ENCODE assay signal across 8 cellular contexts in the genomic region with DNA sequence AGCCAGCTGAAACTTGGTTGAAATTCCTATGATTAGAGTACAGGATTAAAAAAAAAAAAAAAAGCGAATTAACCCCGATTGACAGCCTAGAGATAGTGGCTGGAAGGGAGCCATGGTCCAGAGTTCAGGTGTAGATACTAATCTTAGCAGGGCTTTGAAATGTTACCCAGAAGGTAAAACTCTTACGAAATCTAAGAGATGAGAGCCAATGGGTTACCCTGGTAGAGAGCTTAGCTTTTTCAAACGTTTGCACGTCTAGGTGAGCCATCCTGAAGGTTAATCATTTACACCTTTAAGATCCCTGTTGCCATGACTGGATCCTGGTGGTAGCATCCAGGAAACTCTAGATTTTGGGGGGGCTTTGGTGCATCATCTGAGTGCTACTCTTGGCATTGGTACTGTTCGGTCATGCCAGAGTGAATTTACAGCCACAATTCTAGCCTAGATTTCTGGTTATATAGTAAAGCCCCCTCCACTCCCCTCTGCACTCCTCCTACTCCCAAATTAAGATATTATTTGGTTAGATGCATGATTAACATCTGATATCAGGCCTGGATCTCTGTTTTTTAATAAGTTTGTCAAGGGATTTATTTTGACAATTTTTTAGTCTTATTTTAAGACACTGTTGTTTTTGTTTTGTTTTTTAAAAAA. TPM values are rescaled to one million over a fixed set of nuclear protein-coding genes. Genes with fewer than 3 reads are reported as not detected.
DNase-seq lines count a peak whose midpoint lies in the region; ATAC-seq, FAIRE-seq and TF ChIP-seq lines count a peak whose summit lies in the region.

No MANE protein-coding gene starts in this region.

- intact Hi-C loops in endothelial cell of umbilical vein (cut with micrococcal nuclease): no loop called here

- peak overlapping the region; percentile 77 for H3K4me2 ChIP-seq in OCI-LY1 (ENCODE audit: low read length)
- H3K4me2 ChIP-seq in endothelial cell of umbilical vein (ENCODE audit: insufficient read depth, low read length): peak overlapping the region; percentile 48
- H3K4me2 ChIP-seq in osteoblast (ENCODE audit: insufficient read depth, low read length): peak overlapping the region; percentile 89

- H3K79me2 ChIP-seq in OCI-LY1 (ENCODE audit: insufficient read depth, low read length): no peaks in the 10 kb centered on the region
- peaks cover 30% of the 10 kb centered on the region for H3K79me2 ChIP-seq in endothelial cell of umbilical vein (ENCODE audit: control insufficient read depth, insufficient read depth, low read length)
- peaks cover 37% of the 10 kb centered on the region for H3K79me2 ChIP-seq in osteoblast (ENCODE audit: insufficient read depth, low read length)

- no peaks in the 10 kb centered on the region for H3K36me3 ChIP-seq in OCI-LY1 (ENCODE audit: insufficient read depth, low read length)
- no peaks in the 10 kb centered on the region for H3K36me3 ChIP-seq in endothelial cell of umbilical vein (ENCODE audit: control insufficient read depth in 2 of 2, extremely low read depth in 1 of 2, insufficient read depth in 2 of 2, low read length in 2 of 2)
- no peaks in the 10 kb centered on the region for H3K36me3 ChIP-seq in osteoblast (ENCODE audit: insufficient read depth, low read length)

- no peaks in the 10 kb centered on the region for H3K9me1 ChIP-seq in endothelial cell of umbilical vein (replicated peaks; ENCODE audit: control insufficient read depth, extremely low read depth, insufficient read depth, low read length)

- no peaks in the 10 kb centered on the region for H3K9me2 ChIP-seq in OCI-LY1 (ENCODE audit: low read depth, low read length)

- H3K9ac ChIP-seq in OCI-LY1 (ENCODE audit: low read length) (peak overlapping the region; percentile 60), endothelial cell of umbilical vein (replicated peaks; ENCODE audit: extremely low read depth, insufficient read depth, low read length) (no peak overlapping the region)

- CTCF ChIA-PET in endothelial cell of umbilical vein (lab: Charles Lee): interaction anchor here (0.7 to 3.4 kb wide), 5 partner anchors 8 to 57 kb away, joined by 3 to 27 read pairs (median 3); a partner anchor contains a TSS

- H2AFZ ChIP-seq in OCI-LY1 (ENCODE audit: low read length) (no peak overlapping the region), endothelial cell of umbilical vein (ENCODE audit: low read depth, low read length) (no peak overlapping the region), osteoblast (ENCODE audit: low read length) (no peak overlapping the region)

- H3K27ac ChIP-seq in OCI-LY1 (ENCODE audit: low read depth, low read length, poor library complexity, severe bottlenecking) (no peak overlapping the region), endothelial cell of umbilical vein (ENCODE audit: insufficient read depth, low read depth, low read length) (no peak overlapping the region), osteoblast (ENCODE audit: low read depth, low read length) (no peak overlapping the region)

- TF ChIP-seq POLR2A in endothelial cell of umbilical vein (IDR thresholded peaks at IDR 0.05; ENCODE audit: low read depth, low read length): no peak

- H3K27me3 ChIP-seq in OCI-LY1 (ENCODE audit: insufficient read depth, low read length) (peaks cover 5% of the 10 kb centered on the region; the same call in 1 of the 2 replicates), endothelial cell of umbilical vein (ENCODE audit: control insufficient read depth in 2 of 2, insufficient read depth in 2 of 2, low read length in 2 of 2) (no peaks in the 10 kb centered on the region), osteoblast (ENCODE audit: insufficient read depth, low read length) (no peaks in the 10 kb centered on the region)

- H3K4me3 ChIP-seq in OCI-LY1 (ENCODE audit: low read depth, low read length, poor library complexity, severe bottlenecking) (peak overlapping the region; percentile 73), endothelial cell of umbilical vein (replicated peaks in 1 of 3; ENCODE audit: insufficient read depth in 1 of 3, low read depth in 1 of 3, low read length in 3 of 3) (peak overlapping the region in 2 of 3 experiments; percentile 38 to 96), osteoblast (ENCODE audit: insufficient read depth, low read length) (peak overlapping the region; percentile 88)

- POLR2A ChIA-PET in endothelial cell of umbilical vein (lab: Charles Lee): interaction anchor here (0.7 kb wide), 1 partner anchor 26 kb away, joined by 3 read pairs; no protein-coding TSS in a partner anchor

- dilution Hi-C loops in endothelial cell of umbilical vein (cut with MboI; ENCODE audit: extremely low pct_ligation_motif_present, low sequenced_read_pairs): no loop called here

- H3F3A ChIP-seq in OCI-LY1 (ENCODE audit: insufficient read depth, low read length): no peaks in the 10 kb centered on the region

- no peak for TF ChIP-seq CTCF in OCI-LY1 (IDR thresholded peaks at IDR 0.05; ENCODE audit: low read length)
- TF ChIP-seq CTCF in endothelial cell of umbilical vein (IDR thresholded peaks at IDR 0.05; ENCODE audit: extremely low read depth in 1 of 2, insufficient read depth in 1 of 2, low read depth in 1 of 2, low read length in 2 of 2): no peak
- no peak for TF ChIP-seq CTCF in osteoblast (IDR thresholded peaks at IDR 0.05; ENCODE audit: extremely low read depth, low read depth, low read length)

- H4K20me1 ChIP-seq in OCI-LY1 (ENCODE audit: insufficient read depth, low read length): no peaks in the 10 kb centered on the region; the same call in 1 of the 2 replicates
- no peaks in the 10 kb centered on the region for H4K20me1 ChIP-seq in endothelial cell of umbilical vein (replicated peaks; ENCODE audit: control insufficient read depth, extremely low read depth, insufficient read depth, low read length)
- no peaks in the 10 kb centered on the region for H4K20me1 ChIP-seq in osteoblast (ENCODE audit: insufficient read depth, low read length)

- FAIRE-seq in endothelial cell of umbilical vein (lab: Jason Lieb, UNC): no peak

- no TSS peak for BruUV-seq in endothelial cell of umbilical vein (replicated peaks; lab: Mats Ljungman, UMichigan)

- ATAC-seq in GM21528 (IDR thresholded peaks at IDR 0.05; ENCODE audit: low FRiP score, unreplicated experiment): no peak
- no peak for ATAC-seq in GM21447 (IDR thresholded peaks at IDR 0.05; ENCODE audit: unreplicated experiment)

- H3K9me3 ChIP-seq in OCI-LY1 (ENCODE audit: low read length) (no peaks in the 10 kb centered on the region), endothelial cell of umbilical vein (replicated peaks; ENCODE audit: control insufficient read depth, insufficient read depth, low read length) (no peaks in the 10 kb centered on the region), osteoblast (ENCODE audit: low read depth, low read length) (no peaks in the 10 kb centered on the region)

- DNase-seq in COLO668 (lab: John Stamatoyannopoulos, UW; ENCODE audit: unreplicated experiment) (peak; percentile 6), endothelial cell of umbilical vein (ENCODE audit: low read depth, low spot score) (no peak), osteoblast (ENCODE audit: insufficient read length, low spot score, missing footprints) (no peak), NCI-H1694 (lab: John Stamatoyannopoulos, UW) (no peak), GM19238 (ENCODE audit: insufficient read length, low spot score) (no peak)

- peaks cover 15% of the 10 kb centered on the region for H3K4me1 ChIP-seq in OCI-LY1 (ENCODE audit: insufficient read depth, low read length, severe bottlenecking)
- peaks cover 26% of the 10 kb centered on the region for H3K4me1 ChIP-seq in endothelial cell of umbilical vein (ENCODE audit: control insufficient read depth, extremely low read depth, insufficient read depth, low read length)
- peaks cover 32% of the 10 kb centered on the region for H3K4me1 ChIP-seq in osteoblast (ENCODE audit: insufficient read depth, low read length)

RNA-seq across cellular contexts. Expression of a gene that starts 1.2 kb away (rescaled TPM):
- total RNA-seq in endothelial cell of umbilical vein (36.3 and 44.6 TPM in 2 replicates), osteoblast (6.5 and 9.4 TPM in 2 replicates)
- 33.6 and 47.9 TPM in 2 replicates for polyA plus RNA-seq in endothelial cell of umbilical vein
- 15.1 and 22.6 TPM in 2 replicates for polyA plus RNA-seq in endothelial cell of umbilical vein (2011; cell fraction: cytosol; rRNA removed)
- polyA plus RNA-seq in endothelial cell of umbilical vein (2011; cell fraction: nucleus; rRNA removed): 72.3 and 81.2 TPM in 2 replicates
- 17.8 and 19.9 TPM in 2 replicates for polyA plus RNA-seq in endothelial cell of umbilical vein (2012)
- 13.4 and 14.2 TPM in 2 replicates for polyA minus RNA-seq in endothelial cell of umbilical vein
- polyA minus RNA-seq in endothelial cell of umbilical vein (2011; cell fraction: cytosol; rRNA and poly(A)+ RNA removed): 15.2 TPM
- polyA minus RNA-seq in endothelial cell of umbilical vein (2011; cell fraction: nucleus; rRNA and poly(A)+ RNA removed): 17.0 and 17.7 TPM in 2 replicates

RNA-seq across cellular contexts. Expression of a gene that starts 33.5 kb away (rescaled TPM):
- total RNA-seq in endothelial cell of umbilical vein (2.4 and 3.2 TPM in 2 replicates), osteoblast (not detected in 2 replicates)
- polyA plus RNA-seq in endothelial cell of umbilical vein: 3.2 and 5.0 TPM in 2 replicates
- polyA plus RNA-seq in endothelial cell of umbilical vein (2011; cell fraction: cytosol; rRNA removed): 0.30 and 0.32 TPM in 2 replicates
- polyA plus RNA-seq in endothelial cell of umbilical vein (2011; cell fraction: nucleus; rRNA removed): 8.9 TPM in 2 replicates
- polyA plus RNA-seq in endothelial cell of umbilical vein (2012): 0.35 and 0.52 TPM in 2 replicates
- polyA minus RNA-seq in endothelial cell of umbilical vein: 0.66 TPM in 1 of 2 replicates, not detected in the other
- polyA minus RNA-seq in endothelial cell of umbilical vein (2011; cell fraction: cytosol; rRNA and poly(A)+ RNA removed): not detected
- polyA minus RNA-seq in endothelial cell of umbilical vein (2011; cell fraction: nucleus; rRNA and poly(A)+ RNA removed): 2.1 and 4.6 TPM in 2 replicates

RNA-seq across cellular contexts. Expression of a gene that starts 45.7 kb away (rescaled TPM):
- total RNA-seq in endothelial cell of umbilical vein: 56.1 and 61.5 TPM in 2 replicates
- 32.1 and 40.6 TPM in 2 replicates for polyA plus RNA-seq in endothelial cell of umbilical vein
- polyA plus RNA-seq in endothelial cell of umbilical vein (2011; cell fraction: cytosol; rRNA removed): 11.4 and 16.9 TPM in 2 replicates
- 199 and 251 TPM in 2 replicates for polyA plus RNA-seq in endothelial cell of umbilical vein (2011; cell fraction: nucleus; rRNA removed)
- 23.4 and 23.7 TPM in 2 replicates for polyA plus RNA-seq in endothelial cell of umbilical vein (2012)
- polyA minus RNA-seq in endothelial cell of umbilical vein: 22.1 and 24.7 TPM in 2 replicates
- 21.6 TPM for polyA minus RNA-seq in endothelial cell of umbilical vein (2011; cell fraction: cytosol; rRNA and poly(A)+ RNA removed)
- polyA minus RNA-seq in endothelial cell of umbilical vein (2011; cell fraction: nucleus; rRNA and poly(A)+ RNA removed): 53.2 and 73.3 TPM in 2 replicates
- 14.5 and 18.0 TPM in 2 replicates for total RNA-seq in osteoblast

RNA-seq across cellular contexts. Expression of a gene that starts 45.9 kb away (rescaled TPM):
- total RNA-seq in endothelial cell of umbilical vein (0.35 and 0.38 TPM in 2 replicates), osteoblast (under 0.01 and 0.36 TPM in 2 replicates)
- polyA plus RNA-seq in endothelial cell of umbilical vein: 0.16 and 0.37 TPM in 2 replicates
- polyA plus RNA-seq in endothelial cell of umbilical vein (2011; cell fraction: cytosol; rRNA removed): 0.23 and 0.27 TPM in 2 replicates
- polyA plus RNA-seq in endothelial cell of umbilical vein (2011; cell fraction: nucleus; rRNA removed): 0.97 and 1.0 TPM in 2 replicates
- 0.11 and 0.30 TPM in 2 replicates for polyA plus RNA-seq in endothelial cell of umbilical vein (2012)
- polyA minus RNA-seq in endothelial cell of umbilical vein: 0.21 and 1.3 TPM in 2 replicates
- polyA minus RNA-seq in endothelial cell of umbilical vein (2011; cell fraction: cytosol; rRNA and poly(A)+ RNA removed): not detected
- polyA minus RNA-seq in endothelial cell of umbilical vein (2011; cell fraction: nucleus; rRNA and poly(A)+ RNA removed): 0.87 TPM in 1 of 2 replicates, not detected in the other

RNA-seq across cellular contexts. Expression of a gene that starts 56.5 kb away (rescaled TPM):
- total RNA-seq in endothelial cell of umbilical vein (2.0 and 2.8 TPM in 2 replicates), osteoblast (under 0.01 and 0.29 TPM in 2 replicates)
- 0.37 and 0.46 TPM in 2 replicates for polyA plus RNA-seq in endothelial cell of umbilical vein
- polyA plus RNA-seq in endothelial cell of umbilical vein (2011; cell fraction: cytosol; rRNA removed): 0.34 and 0.76 TPM in 2 replicates
- polyA plus RNA-seq in endothelial cell of umbilical vein (2011; cell fraction: nucleus; rRNA removed): 1.0 and 1.1 TPM in 2 replicates
- 1.2 and 3.3 TPM in 2 replicates for polyA plus RNA-seq in endothelial cell of umbilical vein (2012)
- polyA minus RNA-seq in endothelial cell of umbilical vein: 0.27 and 0.38 TPM in 2 replicates
- polyA minus RNA-seq in endothelial cell of umbilical vein (2011; cell fraction: cytosol; rRNA and poly(A)+ RNA removed): not detected
- polyA minus RNA-seq in endothelial cell of umbilical vein (2011; cell fraction: nucleus; rRNA and poly(A)+ RNA removed): 0.34 TPM in 1 of 2 replicates, not detected in the other
